2 cellular contexts compared by ENCODE assay signal in the genomic region with DNA sequence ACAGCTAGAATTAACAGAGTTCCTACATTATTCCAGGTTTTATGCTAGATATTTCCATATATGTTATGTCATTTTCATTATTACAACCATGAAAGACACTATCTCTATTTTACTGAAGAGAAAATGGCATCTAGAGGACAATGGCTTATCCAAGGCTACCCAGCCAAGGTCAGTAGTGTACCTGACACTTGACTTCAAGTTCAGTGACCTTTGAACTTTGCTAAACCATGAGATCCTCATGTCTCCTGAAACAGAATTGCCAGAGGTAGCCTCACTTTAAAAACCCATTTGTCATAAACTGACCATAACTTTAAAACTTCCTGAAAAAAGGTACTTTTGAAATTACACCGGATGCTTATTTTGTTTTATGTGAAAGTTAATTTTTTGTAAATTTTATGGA.
A peak's percentile ranks its signal among the peaks of the same experiment; 100 is the strongest.
TF ChIP-seq lines count a peak whose summit lies in the region.

No MANE protein-coding gene starts in this region.

TF ChIP-seq in K562, 482 proteins besides CTCF, POLR2A, EP300 and RAD21:
- TF ChIP-seq, protein P1, sequence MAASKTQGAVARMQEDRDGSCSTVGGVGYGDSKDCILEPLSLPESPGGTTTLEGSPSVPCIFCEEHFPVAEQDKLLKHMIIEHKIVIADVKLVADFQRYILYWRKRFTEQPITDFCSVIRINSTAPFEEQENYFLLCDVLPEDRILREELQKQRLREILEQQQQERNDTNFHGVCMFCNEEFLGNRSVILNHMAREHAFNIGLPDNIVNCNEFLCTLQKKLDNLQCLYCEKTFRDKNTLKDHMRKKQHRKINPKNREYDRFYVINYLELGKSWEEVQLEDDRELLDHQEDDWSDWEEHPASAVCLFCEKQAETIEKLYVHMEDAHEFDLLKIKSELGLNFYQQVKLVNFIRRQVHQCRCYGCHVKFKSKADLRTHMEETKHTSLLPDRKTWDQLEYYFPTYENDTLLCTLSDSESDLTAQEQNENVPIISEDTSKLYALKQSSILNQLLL (CRISPR knock-in tag; IDR thresholded peaks at IDR 0.05; ENCODE audit: borderline replicate concordance): no peak
- TF ChIP-seq KLF10 (CRISPR knock-in tag; IDR thresholded peaks at IDR 0.05) (no peak), ATF7 (IDR thresholded peaks at IDR 0.05) (no peak), NR2C1 (IDR thresholded peaks at IDR 0.05) (peak; percentile 51; the same call in 1 of the 2 replicates), NR2C1 (tag; IDR thresholded peaks at IDR 0.05) (peak; percentile 53; the same call in 1 of the 2 replicates), NR2C2 (CRISPR knock-in tag; IDR thresholded peaks at IDR 0.05) (no peak), NR2C2 (tag; IDR thresholded peaks at IDR 0.05) (peak; percentile 35; the same call in 1 of the 2 replicates), GABPB2 (CRISPR knock-in tag; conservative IDR thresholded peaks at IDR 0.05) (no peak), MAFG (tag; conservative IDR thresholded peaks at IDR 0.05) (no peak), KDM2B (CRISPR knock-in tag; IDR thresholded peaks at IDR 0.05) (no peak), FUS (optimal IDR thresholded peaks at IDR 0.05; ENCODE audit: low read depth, low read length) (no peak), HMG20A (CRISPR knock-in tag; conservative IDR thresholded peaks at IDR 0.05) (no peak)
- TF ChIP-seq, protein P2, sequence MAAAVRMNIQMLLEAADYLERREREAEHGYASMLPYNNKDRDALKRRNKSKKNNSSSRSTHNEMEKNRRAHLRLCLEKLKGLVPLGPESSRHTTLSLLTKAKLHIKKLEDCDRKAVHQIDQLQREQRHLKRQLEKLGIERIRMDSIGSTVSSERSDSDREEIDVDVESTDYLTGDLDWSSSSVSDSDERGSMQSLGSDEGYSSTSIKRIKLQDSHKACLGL (CRISPR knock-in tag; IDR thresholded peaks at IDR 0.05; ENCODE audit: borderline replicate concordance, poor library complexity, severe bottlenecking): no peak

TF ChIP-seq in liver, 16 proteins besides CTCF, POLR2A, EP300 and RAD21:
- TF ChIP-seq, protein P3, sequence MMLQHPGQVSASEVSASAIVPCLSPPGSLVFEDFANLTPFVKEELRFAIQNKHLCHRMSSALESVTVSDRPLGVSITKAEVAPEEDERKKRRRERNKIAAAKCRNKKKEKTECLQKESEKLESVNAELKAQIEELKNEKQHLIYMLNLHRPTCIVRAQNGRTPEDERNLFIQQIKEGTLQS (IDR thresholded peaks at IDR 0.05): no peak
- TF ChIP-seq, protein P4, sequence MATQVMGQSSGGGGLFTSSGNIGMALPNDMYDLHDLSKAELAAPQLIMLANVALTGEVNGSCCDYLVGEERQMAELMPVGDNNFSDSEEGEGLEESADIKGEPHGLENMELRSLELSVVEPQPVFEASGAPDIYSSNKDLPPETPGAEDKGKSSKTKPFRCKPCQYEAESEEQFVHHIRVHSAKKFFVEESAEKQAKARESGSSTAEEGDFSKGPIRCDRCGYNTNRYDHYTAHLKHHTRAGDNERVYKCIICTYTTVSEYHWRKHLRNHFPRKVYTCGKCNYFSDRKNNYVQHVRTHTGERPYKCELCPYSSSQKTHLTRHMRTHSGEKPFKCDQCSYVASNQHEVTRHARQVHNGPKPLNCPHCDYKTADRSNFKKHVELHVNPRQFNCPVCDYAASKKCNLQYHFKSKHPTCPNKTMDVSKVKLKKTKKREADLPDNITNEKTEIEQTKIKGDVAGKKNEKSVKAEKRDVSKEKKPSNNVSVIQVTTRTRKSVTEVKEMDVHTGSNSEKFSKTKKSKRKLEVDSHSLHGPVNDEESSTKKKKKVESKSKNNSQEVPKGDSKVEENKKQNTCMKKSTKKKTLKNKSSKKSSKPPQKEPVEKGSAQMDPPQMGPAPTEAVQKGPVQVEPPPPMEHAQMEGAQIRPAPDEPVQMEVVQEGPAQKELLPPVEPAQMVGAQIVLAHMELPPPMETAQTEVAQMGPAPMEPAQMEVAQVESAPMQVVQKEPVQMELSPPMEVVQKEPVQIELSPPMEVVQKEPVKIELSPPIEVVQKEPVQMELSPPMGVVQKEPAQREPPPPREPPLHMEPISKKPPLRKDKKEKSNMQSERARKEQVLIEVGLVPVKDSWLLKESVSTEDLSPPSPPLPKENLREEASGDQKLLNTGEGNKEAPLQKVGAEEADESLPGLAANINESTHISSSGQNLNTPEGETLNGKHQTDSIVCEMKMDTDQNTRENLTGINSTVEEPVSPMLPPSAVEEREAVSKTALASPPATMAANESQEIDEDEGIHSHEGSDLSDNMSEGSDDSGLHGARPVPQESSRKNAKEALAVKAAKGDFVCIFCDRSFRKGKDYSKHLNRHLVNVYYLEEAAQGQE (IDR thresholded peaks at IDR 0.05): no peak
- no peak for TF ChIP-seq HNF4G (IDR thresholded peaks at IDR 0.05)
- TF ChIP-seq FOXA2 (IDR thresholded peaks at IDR 0.05): no peak
- no peak for TF ChIP-seq TAF1 (conservative IDR thresholded peaks at IDR 0.05)
- no peak for TF ChIP-seq SP1 (IDR thresholded peaks at IDR 0.05)
- TF ChIP-seq FOXA1 (IDR thresholded peaks at IDR 0.05): no peak
- TF ChIP-seq HNF4A (conservative IDR thresholded peaks at IDR 0.05): peak in 1 of 2 donors; percentile 37
- TF ChIP-seq GABPA (IDR thresholded peaks at IDR 0.05 in 1 of 2, conservative IDR thresholded peaks at IDR 0.05 in 1 of 2): no peak
- no peak for TF ChIP-seq JUND (IDR thresholded peaks at IDR 0.05)
- TF ChIP-seq RXRA (IDR thresholded peaks at IDR 0.05): peak; percentile 55 to 75
- TF ChIP-seq, protein P5, sequence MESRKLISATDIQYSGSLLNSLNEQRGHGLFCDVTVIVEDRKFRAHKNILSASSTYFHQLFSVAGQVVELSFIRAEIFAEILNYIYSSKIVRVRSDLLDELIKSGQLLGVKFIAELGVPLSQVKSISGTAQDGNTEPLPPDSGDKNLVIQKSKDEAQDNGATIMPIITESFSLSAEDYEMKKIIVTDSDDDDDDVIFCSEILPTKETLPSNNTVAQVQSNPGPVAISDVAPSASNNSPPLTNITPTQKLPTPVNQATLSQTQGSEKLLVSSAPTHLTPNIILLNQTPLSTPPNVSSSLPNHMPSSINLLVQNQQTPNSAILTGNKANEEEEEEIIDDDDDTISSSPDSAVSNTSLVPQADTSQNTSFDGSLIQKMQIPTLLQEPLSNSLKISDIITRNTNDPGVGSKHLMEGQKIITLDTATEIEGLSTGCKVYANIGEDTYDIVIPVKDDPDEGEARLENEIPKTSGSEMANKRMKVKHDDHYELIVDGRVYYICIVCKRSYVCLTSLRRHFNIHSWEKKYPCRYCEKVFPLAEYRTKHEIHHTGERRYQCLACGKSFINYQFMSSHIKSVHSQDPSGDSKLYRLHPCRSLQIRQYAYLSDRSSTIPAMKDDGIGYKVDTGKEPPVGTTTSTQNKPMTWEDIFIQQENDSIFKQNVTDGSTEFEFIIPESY (IDR thresholded peaks at IDR 0.05): no peak
- peak; percentile 44 for TF ChIP-seq NR2F2 (IDR thresholded peaks at IDR 0.05)
- TF ChIP-seq YY1 (IDR thresholded peaks at IDR 0.05): no peak
- no peak for TF ChIP-seq EGR1 (IDR thresholded peaks at IDR 0.05; ENCODE audit: low read depth in 2 of 2)
- TF ChIP-seq, protein P6, sequence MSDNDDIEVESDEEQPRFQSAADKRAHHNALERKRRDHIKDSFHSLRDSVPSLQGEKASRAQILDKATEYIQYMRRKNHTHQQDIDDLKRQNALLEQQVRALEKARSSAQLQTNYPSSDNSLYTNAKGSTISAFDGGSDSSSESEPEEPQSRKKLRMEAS (IDR thresholded peaks at IDR 0.05): no peak
